In genomic region chr1:178536844-178537371, GRCh38 we compare ENCODE assay signal across 10 cellular contexts. TPM values are rescaled to one million over a fixed set of nuclear protein-coding genes. Genes with fewer than 3 reads are reported as not detected.
A peak's percentile ranks its signal among the peaks of the same experiment; 100 is the strongest.
DNase-seq lines count a peak whose midpoint lies in the region; ATAC-seq and TF ChIP-seq lines count a peak whose summit lies in the region.
"Had no signal": no experiment of that assay in that cellular context is flagged by ENCODE, and none has a peak within 500 bp of the region (broad histone marks: within the 10 kb centered on the region; RNA-seq: fewer than 3 reads in every experiment).

No MANE protein-coding gene starts in this region.

- no peaks in the 10 kb centered on the region for H3K79me2 ChIP-seq in osteoblast (ENCODE audit: insufficient read depth, low read length)

- no peak for TF ChIP-seq POLR2A in thyroid gland (IDR thresholded peaks at IDR 0.05)

- no peak overlapping the region for H3K27ac Mint-ChIP-seq in activated CD4-positive, alpha-beta memory T cell treated with anti-CD3 and anti-CD28 coated beads, Interleukin-2, amount 10 ng/mL, durations not matched to agents 7 days and 5 days
- H3K27ac Mint-ChIP-seq: T-helper 1 cell treated with Interleukin-12 subunit alpha and Interleukin-12 subunit beta and Interleukin-4 antibody, amounts not matched to agents 30 μg/mL and 1 μg/mL, for 36 hours had no signal

- DNase-seq in AG10803 (ENCODE audit: low read depth) = peak; percentile 99
- DNase-seq in Panc1 (ENCODE audit: low read depth, low spot score) = peak; percentile 91
- DNase-seq in fibroblast of pulmonary artery (ENCODE audit: low read depth) = peak; percentile 96
- peak; percentile 99 for DNase-seq in osteoblast (ENCODE audit: insufficient read length, low spot score, missing footprints)
- DNase-seq in stimulated activated CD4-positive, alpha-beta T cell treated with anti-CD3 and anti-CD28 coated beads, Interleukin-1b, Interleukin-23, amount 100 ng/mL, for 48 hours = no peak
- no peak for DNase-seq in activated CD4-positive, alpha-beta memory T cell treated with anti-CD3 and anti-CD28 coated beads, Interleukin-2, amount 10 ng/mL, durations not matched to agents 7 days and 5 days
- no peak for DNase-seq in NAMALWA (ENCODE audit: low spot score)
- no peak for DNase-seq in thyroid gland
- DNase-seq: stimulated activated CD4-positive, alpha-beta T cell treated with anti-CD3 and anti-CD28 coated beads, Interleukin-4, amount 100 ng/mL, for 1 hour had no signal

- no peaks in the 10 kb centered on the region for H4K20me1 ChIP-seq in osteoblast (ENCODE audit: insufficient read depth, low read length)

- no TSS peak for BruUV-seq in Panc1 (replicated peaks; lab: Mats Ljungman, UMichigan)

- in situ Hi-C loops in Panc1 (cut with HindIII; ENCODE audit: low pct_unique_long_range_greater_than_20kb, low sequenced_read_pairs) = no loop called here

- no peaks in the 10 kb centered on the region for H3K9me3 Mint-ChIP-seq in activated CD4-positive, alpha-beta memory T cell treated with anti-CD3 and anti-CD28 coated beads, Interleukin-2, amount 10 ng/mL, durations not matched to agents 7 days and 5 days
- H3K9me3 Mint-ChIP-seq: T-helper 1 cell treated with Interleukin-12 subunit alpha and Interleukin-12 subunit beta and Interleukin-4 antibody, amounts not matched to agents 30 μg/mL and 1 μg/mL, for 36 hours had no signal

- ATAC-seq in Panc1 = peak; percentile 84

- CTCF ChIA-PET in Panc1 (lab: Charles Lee) = interaction anchor here (1.0 kb wide), 1 partner anchor 37 kb away, joined by 3 read pairs; no protein-coding TSS in a partner anchor
- CTCF ChIA-PET in activated CD4-positive, alpha-beta memory T cell treated with anti-CD3 and anti-CD28 coated beads, Interleukin-2, amount 10 ng/mL, durations not matched to agents 7 days and 5 days (lab: Charles Lee) = no interaction called here

- H3K9me3 ChIP-seq in Panc1 (ENCODE audit: control insufficient read depth, insufficient read depth, low read depth, low read length) (no peaks in the 10 kb centered on the region), osteoblast (ENCODE audit: low read depth, low read length) (no peaks in the 10 kb centered on the region), thyroid gland (no peaks in the 10 kb centered on the region)

- 58 to 77% methylated on average over 7 of the region's 7 CpGs for WGBS in thyroid gland, 2 donors

- TF ChIP-seq CTCF in AG10803 (conservative IDR thresholded peaks at IDR 0.05; ENCODE audit: low read length) = no peak
- no peak for TF ChIP-seq CTCF in Panc1 (IDR thresholded peaks at IDR 0.05)
- TF ChIP-seq CTCF in fibroblast of pulmonary artery (IDR thresholded peaks at IDR 0.05; ENCODE audit: low read length, missing control alignments) = no peak
- no peak for TF ChIP-seq CTCF in osteoblast (IDR thresholded peaks at IDR 0.05; ENCODE audit: extremely low read depth, low read depth, low read length)
- no peak for TF ChIP-seq CTCF in thyroid gland (IDR thresholded peaks at IDR 0.05)

- H3K4me1 ChIP-seq in Panc1 (ENCODE audit: control insufficient read depth, insufficient read depth, low read length) (peaks cover 29% of the 10 kb centered on the region), osteoblast (ENCODE audit: insufficient read depth, low read length) (peaks cover 50% of the 10 kb centered on the region), thyroid gland (peaks cover 2 to 5% of the 10 kb centered on the region in 2 donors)

- H3K4me3 Mint-ChIP-seq in activated CD4-positive, alpha-beta memory T cell treated with anti-CD3 and anti-CD28 coated beads, Interleukin-2, amount 10 ng/mL, durations not matched to agents 7 days and 5 days = no peak overlapping the region
- H3K4me3 Mint-ChIP-seq: T-helper 1 cell treated with Interleukin-12 subunit alpha and Interleukin-12 subunit beta and Interleukin-4 antibody, amounts not matched to agents 30 μg/mL and 1 μg/mL, for 36 hours had no signal

- H3K27ac ChIP-seq in Panc1 (ENCODE audit: low read length) (peak overlapping the region; percentile 25; the same call in 1 of the 2 replicates), osteoblast (ENCODE audit: low read depth, low read length) (peak overlapping the region; percentile 78), thyroid gland (no peak overlapping the region)

- intact Hi-C loops in Panc1 (cut with micrococcal nuclease; ENCODE audit: unreplicated experiment) (no loop called here), thyroid gland (cut with DNase I) (no loop called here)

- H2AFZ ChIP-seq in osteoblast (ENCODE audit: low read length) = peak overlapping the region; percentile 39

- no peaks in the 10 kb centered on the region for H3K36me3 Mint-ChIP-seq in activated CD4-positive, alpha-beta memory T cell treated with anti-CD3 and anti-CD28 coated beads, Interleukin-2, amount 10 ng/mL, durations not matched to agents 7 days and 5 days (ENCODE audit: low read depth)

- H3K4me1 Mint-ChIP-seq in activated CD4-positive, alpha-beta memory T cell treated with anti-CD3 and anti-CD28 coated beads, Interleukin-2, amount 10 ng/mL, durations not matched to agents 7 days and 5 days = peaks cover 6% of the 10 kb centered on the region

- H3K27me3 ChIP-seq in Panc1 (ENCODE audit: control insufficient read depth, insufficient read depth, low read length) (no peaks in the 10 kb centered on the region), osteoblast (ENCODE audit: insufficient read depth, low read length) (no peaks in the 10 kb centered on the region), thyroid gland (no peaks in the 10 kb centered on the region)

- POLR2A ChIA-PET in Panc1 (lab: Charles Lee) = interaction anchor here (0.5 kb wide), 1 partner anchor 229 kb away, joined by 8 read pairs; no protein-coding TSS in a partner anchor
- POLR2A ChIA-PET in activated CD4-positive, alpha-beta memory T cell treated with anti-CD3 and anti-CD28 coated beads, Interleukin-2, amount 10 ng/mL, durations not matched to agents 7 days and 5 days (lab: Charles Lee) = no interaction called here

- H3K36me3 ChIP-seq in Panc1 (ENCODE audit: control insufficient read depth, insufficient read depth, low read length) = no peaks in the 10 kb centered on the region
- no peaks in the 10 kb centered on the region for H3K36me3 ChIP-seq in osteoblast (ENCODE audit: insufficient read depth, low read length)
- H3K36me3 ChIP-seq in thyroid gland = no peaks in the 10 kb centered on the region

- H3K4me2 ChIP-seq in osteoblast (ENCODE audit: insufficient read depth, low read length) = peak overlapping the region; percentile 65

- peak overlapping the region; percentile 38 for H3K4me3 ChIP-seq in AG10803 (ENCODE audit: low read length)
- H3K4me3 ChIP-seq in Panc1 (ENCODE audit: low read depth in 2 of 2, low read length in 2 of 2) = peak overlapping the region in 1 of 2 experiments; percentile 14; a peak in 2 of 4 replicates
- H3K4me3 ChIP-seq in fibroblast of pulmonary artery (replicated peaks; ENCODE audit: low read depth, low read length) = no peak overlapping the region
- H3K4me3 ChIP-seq in osteoblast (ENCODE audit: insufficient read depth, low read length) = no peak overlapping the region
- no peak overlapping the region for H3K4me3 ChIP-seq in thyroid gland (replicated peaks in 1 of 3)

- H3K27me3 Mint-ChIP-seq in activated CD4-positive, alpha-beta memory T cell treated with anti-CD3 and anti-CD28 coated beads, Interleukin-2, amount 10 ng/mL, durations not matched to agents 7 days and 5 days = no peaks in the 10 kb centered on the region

RNA-seq across cellular contexts. Expression of gene TEX35, which starts 24.0 kb away (rescaled TPM):
- total RNA-seq in Panc1 (2021; ENCODE audit: unreplicated experiment) = not detected
- not detected for polyA plus RNA-seq in Panc1 (2012; ENCODE audit: insufficient read length)
- total RNA-seq in osteoblast = not detected in 2 replicates
- not detected for total RNA-seq in activated CD4-positive, alpha-beta memory T cell treated with anti-CD3 and anti-CD28 coated beads, Interleukin-2, amount 10 ng/mL, durations not matched to agents 7 days and 5 days
- not detected for total RNA-seq in thyroid gland

RNA-seq across cellular contexts. Expression of gene CLEC20A, which starts 40.1 kb away (rescaled TPM):
- total RNA-seq in Panc1 (2021; ENCODE audit: unreplicated experiment) (not detected), osteoblast (under 0.01 TPM in 1 of 2 replicates, not detected in the other), thyroid gland (not detected)
- polyA plus RNA-seq in Panc1 (2012; ENCODE audit: insufficient read length) = not detected
- not detected for total RNA-seq in activated CD4-positive, alpha-beta memory T cell treated with anti-CD3 and anti-CD28 coated beads, Interleukin-2, amount 10 ng/mL, durations not matched to agents 7 days and 5 days

Comparison
In these comparisons a context has a peak if more than half of its experiments do, and no peak if none do; other contexts are left out.
1. DNase-seq: peak in AG10803 (single experiment), Panc1 (single experiment), fibroblast of pulmonary artery (single experiment) and osteoblast (single experiment); none in stimulated activated CD4-positive, alpha-beta T cell treated with anti-CD3 and anti-CD28 coated beads, Interleukin-1b, Interleukin-23, amount 100 ng/mL, for 48 hours (single experiment), activated CD4-positive, alpha-beta memory T cell treated with anti-CD3 and anti-CD28 coated beads, Interleukin-2, amount 10 ng/mL, durations not matched to agents 7 days and 5 days (single experiment), NAMALWA (single experiment) and thyroid gland (0 of 2).
2. H3K27ac ChIP-seq: peak in Panc1 (single experiment) and osteoblast (single experiment); none in thyroid gland (0 of 3).